In genomic region chr19:19663292-19664120, GRCh38 we compare ENCODE assay signal across 8 cellular contexts. TPM values are rescaled to one million over a fixed set of nuclear protein-coding genes. Genes with fewer than 3 reads are reported as not detected.
A peak's percentile ranks its signal among the peaks of the same experiment; 100 is the strongest.
DNase-seq lines count a peak whose midpoint lies in the region; ATAC-seq, FAIRE-seq and TF ChIP-seq lines count a peak whose summit lies in the region.

ATP13A1 (minus strand) TSS chr19:19663676; CDS start chr19:19663666, 10 bp downstream.

- H3K9me3 Mint-ChIP-seq in activated naive CD8-positive, alpha-beta T cell treated with anti-CD3 and anti-CD28 coated beads, Interleukin-2, amount 10 ng/mL, durations not matched to agents 7 days and 5 days: no peaks in the 10 kb centered on the region

- no peaks in the 10 kb centered on the region for H4K20me1 ChIP-seq in SU-DHL-6 (ENCODE audit: low read depth, low read length)

- H3K9me2 ChIP-seq in SU-DHL-6 (replicated peaks; ENCODE audit: insufficient read depth, low read length): no peaks in the 10 kb centered on the region

- H3K4me2 ChIP-seq in SU-DHL-6 (ENCODE audit: low read depth, low read length, poor library complexity, severe bottlenecking): peak within 1 kb of the TSS; percentile 95

- peak within 1 kb of the TSS; percentile 86 for H3K9ac ChIP-seq in SU-DHL-6 (ENCODE audit: low read length)

- ATAC-seq in HG02759 (IDR thresholded peaks at IDR 0.05; ENCODE audit: unreplicated experiment) (peak; percentile 82), Right ventricle myocardium inferior (peak; percentile 98), pancreas (peak; percentile 92 to 95 (median 93))
- ATAC-seq in activated naive CD8-positive, alpha-beta T cell treated with anti-CD3 and anti-CD28 coated beads, Interleukin-2, amount 10 ng/mL, durations not matched to agents 7 days and 5 days (ENCODE audit: low read depth): peak; percentile 79

- peaks cover 32% of the 10 kb centered on the region for H3K36me3 Mint-ChIP-seq in activated naive CD8-positive, alpha-beta T cell treated with anti-CD3 and anti-CD28 coated beads, Interleukin-2, amount 10 ng/mL, durations not matched to agents 7 days and 5 days

- H3K4me3 ChIP-seq in SU-DHL-6 (ENCODE audit: insufficient read depth, low read length, poor library complexity, severe bottlenecking) (peak within 1 kb of the TSS; percentile 56), pancreas (peak within 1 kb of the TSS; percentile 97 to 100 (median 99)), tibial artery (peak within 1 kb of the TSS; percentile 88 to 89)

- DNase-seq in NCI-H128 (lab: John Stamatoyannopoulos, UW; ENCODE audit: unreplicated experiment): peak; percentile 96
- DNase-seq in activated naive CD8-positive, alpha-beta T cell treated with anti-CD3 and anti-CD28 coated beads, Interleukin-2, amount 10 ng/mL, durations not matched to agents 7 days and 5 days: peak; percentile 92
- peak; percentile 99 for DNase-seq in Right ventricle myocardium inferior (ENCODE audit: missing footprints)
- DNase-seq in pancreas: peak; percentile 94 to 99 (median 98)
- peak; percentile 98 to 99 for DNase-seq in tibial artery

- H3K36me3 ChIP-seq in SU-DHL-6 (ENCODE audit: low read length) (0 out of 2 replicates have a peak, but pooled peaks cover under 1% of the 10 kb centered on the region), pancreas (peaks cover 0 to 11% (median 5%) of the 10 kb centered on the region in 3 donors), tibial artery (peaks cover 15 to 21% (median 15%) of the 10 kb centered on the region in 3 donors)

- peaks cover 40% of the 10 kb centered on the region for H3F3A ChIP-seq in SU-DHL-6 (ENCODE audit: insufficient read depth)

- H3K27ac Mint-ChIP-seq in activated naive CD8-positive, alpha-beta T cell treated with anti-CD3 and anti-CD28 coated beads, Interleukin-2, amount 10 ng/mL, durations not matched to agents 7 days and 5 days: peak within 1 kb of the TSS; percentile 98

- POLR2A ChIA-PET in activated naive CD8-positive, alpha-beta T cell treated with anti-CD3 and anti-CD28 coated beads, Interleukin-2, amount 10 ng/mL, durations not matched to agents 7 days and 5 days (lab: Charles Lee): interaction anchor here (0.5 to 3.0 kb wide), 22 partner anchors 10 to 901 kb away, joined by 3 to 17 read pairs (median 4); partner anchors contain the start of genes LPAR2, NDUFA13, PBX4 and ZNF14

- no peak within 1 kb of the TSS for H2AFZ ChIP-seq in SU-DHL-6 (ENCODE audit: low read depth, low read length, severe bottlenecking)

- no peaks in the 10 kb centered on the region for H3K27me3 Mint-ChIP-seq in activated naive CD8-positive, alpha-beta T cell treated with anti-CD3 and anti-CD28 coated beads, Interleukin-2, amount 10 ng/mL, durations not matched to agents 7 days and 5 days

- H3K4me1 Mint-ChIP-seq in activated naive CD8-positive, alpha-beta T cell treated with anti-CD3 and anti-CD28 coated beads, Interleukin-2, amount 10 ng/mL, durations not matched to agents 7 days and 5 days: peaks cover 26% of the 10 kb centered on the region

- peaks cover 36% of the 10 kb centered on the region for H3K79me2 ChIP-seq in SU-DHL-6 (ENCODE audit: insufficient read depth, low read length)

- H3K27me3 ChIP-seq in SU-DHL-6 (ENCODE audit: low read length) (no peaks in the 10 kb centered on the region), pancreas (no peaks in the 10 kb centered on the region), tibial artery (no peaks in the 10 kb centered on the region)

- 0 to 1% methylated on average over 62 to 81 of the region's 81 CpGs for WGBS in pancreas, 2 donors

- H3K4me1 ChIP-seq in pancreas: peaks cover 0 to 15% (median 0%) of the 10 kb centered on the region in 3 donors
- peaks cover 0 to 22% (median 20%) of the 10 kb centered on the region in 4 donors for H3K4me1 ChIP-seq in tibial artery

- FAIRE-seq in pancreas (lab: Jason Lieb, UNC): no peak

- intact Hi-C loops in Right ventricle myocardium inferior (cut with DNase I) (loop anchor here (1.0 to 5.0 kb wide), 2 partner anchors 113 to 159 kb away; partner anchors contain the start of gene ZNF506), pancreas (cut with DNase I) (no loop called here), tibial artery (cut with DNase I; ENCODE audit: low total_unique reads) (no loop called here)

- TF ChIP-seq CTCF in GM12873 (IDR thresholded peaks at IDR 0.05; ENCODE audit: insufficient read depth, low read depth, low read length, missing control alignments) (peak; percentile 34), SU-DHL-6 (IDR thresholded peaks at IDR 0.05; ENCODE audit: insufficient read depth, low read length, poor library complexity, severe bottlenecking) (no peak), pancreas (IDR thresholded peaks at IDR 0.05) (no peak), tibial artery (IDR thresholded peaks at IDR 0.05) (no peak)

- H3K27ac ChIP-seq in SU-DHL-6 (ENCODE audit: low read depth, low read length) (peak within 1 kb of the TSS; percentile 93), pancreas (peak within 1 kb of the TSS; percentile 73 to 90 (median 82)), tibial artery (peak within 1 kb of the TSS; percentile 83 to 88)

- H3K9me3 ChIP-seq in SU-DHL-6 (ENCODE audit: insufficient read depth, low read length) (no peaks in the 10 kb centered on the region), pancreas (no peaks in the 10 kb centered on the region), tibial artery (no peaks in the 10 kb centered on the region)

- peak within 1 kb of the TSS; percentile 93 for H3K4me3 Mint-ChIP-seq in activated naive CD8-positive, alpha-beta T cell treated with anti-CD3 and anti-CD28 coated beads, Interleukin-2, amount 10 ng/mL, durations not matched to agents 7 days and 5 days

RNA-seq across cellular contexts. Expression of gene ATP13A1, which starts in this region (rescaled TPM):
- 100 to 1,000 TPM; 108 to 115 TPM for total RNA-seq in activated naive CD8-positive, alpha-beta T cell treated with anti-CD3 and anti-CD28 coated beads, Interleukin-2, amount 10 ng/mL, durations not matched to agents 7 days and 5 days
- total RNA-seq in Right ventricle myocardium inferior (20.1 TPM), pancreas (10 to 100 TPM; 24.9 to 46.2 (median 33.6) TPM)
- 10 to 100 TPM; 63.8 to 77.3 TPM for polyA plus RNA-seq in pancreas

Comparison
In these comparisons a context has a peak if more than half of its experiments do, and no peak if none do; other contexts are left out.
1. Peak in every context shown above with its lines: DNase-seq, ATAC-seq, H3K4me3 ChIP-seq and H3K27ac ChIP-seq.